9 cellular contexts compared by ENCODE assay signal in the genomic region with DNA sequence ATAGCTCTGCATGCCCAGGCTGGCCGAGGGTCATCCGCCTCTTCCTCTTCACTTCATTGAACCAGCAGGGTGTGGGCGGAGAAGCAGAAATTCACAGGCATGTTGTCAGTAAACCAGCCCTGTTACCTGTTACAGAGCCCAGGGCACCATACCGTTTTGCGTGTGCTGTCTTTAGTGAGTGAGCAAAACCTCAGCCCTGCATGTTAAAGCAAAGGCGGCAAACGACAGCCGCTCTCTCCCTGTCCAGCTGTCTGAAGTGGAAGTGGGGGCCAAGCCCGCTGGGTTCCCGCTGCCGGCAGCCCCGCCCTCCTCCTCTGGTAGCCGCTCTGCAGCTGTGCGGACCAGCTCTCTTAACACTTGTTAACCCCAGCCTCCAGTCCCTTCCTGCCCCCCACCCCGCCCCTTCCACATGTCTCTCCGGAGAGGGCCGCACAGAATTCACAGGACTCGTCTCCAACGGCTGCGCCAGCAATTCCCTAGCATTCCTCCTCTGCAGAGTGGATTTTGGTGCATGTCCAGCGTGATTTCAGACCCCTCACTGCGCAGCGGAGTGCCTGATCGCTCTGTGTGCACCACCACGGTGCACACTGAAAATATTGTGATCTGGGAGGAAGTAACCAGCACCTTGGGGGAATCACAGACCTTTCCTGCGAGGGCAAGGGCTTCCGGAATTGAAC. TPM values are rescaled to one million over a fixed set of nuclear protein-coding genes. Genes with fewer than 3 reads are reported as not detected.
DNase-seq lines count a peak whose midpoint lies in the region; ATAC-seq and TF ChIP-seq lines count a peak whose summit lies in the region.
"Had no signal": no experiment of that assay in that cellular context is flagged by ENCODE, and none has a peak within 500 bp of the region (broad histone marks: within the 10 kb centered on the region; RNA-seq: fewer than 3 reads in every experiment).

No MANE protein-coding gene starts in this region.

- no peak for ATAC-seq in CD8-positive, alpha-beta T cell
- ATAC-seq in RWPE2 (ENCODE audit: low read depth) (peak; percentile 60), HG03045 (IDR thresholded peaks at IDR 0.05; ENCODE audit: unreplicated experiment) (no peak), HG03095 (IDR thresholded peaks at IDR 0.05; ENCODE audit: unreplicated experiment) (no peak)
- ATAC-seq: activated CD8-positive, alpha-beta memory T cell treated with anti-CD3 and anti-CD28 coated beads, Interleukin-2, amount 10 ng/mL, durations not matched to agents 7 days and 5 days had no signal

- H3K36me3 ChIP-seq in CD8-positive, alpha-beta T cell (ENCODE audit: insufficient read depth, low read length) = no peaks in the 10 kb centered on the region
- H3K36me3 ChIP-seq in RWPE2 (ENCODE audit: low read depth) = no peaks in the 10 kb centered on the region
- no peaks in the 10 kb centered on the region for H3K36me3 ChIP-seq in ovary

- CTCF ChIA-PET in CD8-positive, alpha-beta T cell (lab: Charles Lee) = interaction anchor here (1.0 to 1.2 kb wide), 2 partner anchors 27 to 61 kb away, joined by 3 read pairs; no protein-coding TSS in a partner anchor

- 6 to 17% (median 9%) methylated on average over 26 to 27 of the region's 27 CpGs for WGBS in ovary, 3 donors

- H3K27ac ChIP-seq in CD8-positive, alpha-beta T cell (ENCODE audit: low read depth, low read length) = no peak overlapping the region
- H3K27ac ChIP-seq in RWPE2 (ENCODE audit: poor library complexity, severe bottlenecking) (peak overlapping the region; percentile 3), ovary (peak overlapping the region; percentile 18 to 90)

- peaks cover 8% of the 10 kb centered on the region for H3K4me1 ChIP-seq in CD8-positive, alpha-beta T cell (ENCODE audit: insufficient read depth, low read length)
- peaks cover 12% of the 10 kb centered on the region for H3K4me1 ChIP-seq in RWPE2 (ENCODE audit: insufficient read depth, poor library complexity, severe bottlenecking)
- peaks cover 20% of the 10 kb centered on the region for H3K4me1 ChIP-seq in ovary (ENCODE audit: insufficient read depth)

- H3K27ac Mint-ChIP-seq in CD8-positive, alpha-beta T cell = no peak overlapping the region
- H3K27ac Mint-ChIP-seq: activated CD8-positive, alpha-beta memory T cell treated with anti-CD3 and anti-CD28 coated beads, Interleukin-2, amount 10 ng/mL, durations not matched to agents 7 days and 5 days had no signal

- POLR2A ChIA-PET in CD8-positive, alpha-beta T cell (lab: Charles Lee) = no interaction called here

- no peaks in the 10 kb centered on the region for H3K9me3 ChIP-seq in CD8-positive, alpha-beta T cell (ENCODE audit: low read length)
- H3K9me3 ChIP-seq in RWPE2 (ENCODE audit: severe bottlenecking) = no peaks in the 10 kb centered on the region
- no peaks in the 10 kb centered on the region for H3K9me3 ChIP-seq in ovary

- TF ChIP-seq EP300 in ovary (IDR thresholded peaks at IDR 0.05) = no peak

- H3K4me3 ChIP-seq in CD8-positive, alpha-beta T cell (ENCODE audit: low read depth, low read length) = no peak overlapping the region
- H3K4me3 ChIP-seq in RWPE2 (ENCODE audit: severe bottlenecking) = no peak overlapping the region
- peak overlapping the region; percentile 0 for H3K4me3 ChIP-seq in ovary

- no peak for TF ChIP-seq POLR2A in ovary (IDR thresholded peaks at IDR 0.05)

- no peak for DNase-seq in CD8-positive, alpha-beta T cell
- DNase-seq in RWPE2 (ENCODE audit: low spot score) (no peak), glomerular visceral epithelial cell (ENCODE audit: extremely low spot score) (peak; percentile 19), ovary (peak; percentile 65 to 81 (median 74))
- no peak for DNase-seq in activated T-cell treated with anti-CD3 and anti-CD28 coated beads, Interleukin-2, amount 50 U/mL, for 1 hour
- DNase-seq in activated CD4-positive, CD25-positive, alpha-beta regulatory T cell treated with anti-CD3 and anti-CD28 coated beads, Interleukin-2, amount 50 U/mL, for 72 hours = no peak
- DNase-seq: activated CD8-positive, alpha-beta memory T cell treated with anti-CD3 and anti-CD28 coated beads, Interleukin-2, amount 10 ng/mL, durations not matched to agents 7 days and 5 days had no signal

- no peaks in the 10 kb centered on the region for H3K27me3 ChIP-seq in CD8-positive, alpha-beta T cell (ENCODE audit: insufficient read depth, low read length)
- H3K27me3 ChIP-seq in RWPE2 (ENCODE audit: insufficient read depth, poor library complexity, severe bottlenecking) = no peaks in the 10 kb centered on the region
- H3K27me3 ChIP-seq in ovary = no peaks in the 10 kb centered on the region

- no peaks in the 10 kb centered on the region for H3K9me3 Mint-ChIP-seq in CD8-positive, alpha-beta T cell

- H3K36me3 Mint-ChIP-seq in CD8-positive, alpha-beta T cell = peaks cover 18% of the 10 kb centered on the region
- H3K36me3 Mint-ChIP-seq: activated CD8-positive, alpha-beta memory T cell treated with anti-CD3 and anti-CD28 coated beads, Interleukin-2, amount 10 ng/mL, durations not matched to agents 7 days and 5 days had no signal

- no peaks in the 10 kb centered on the region for H3K27me3 Mint-ChIP-seq in CD8-positive, alpha-beta T cell (ENCODE audit: low read depth)
- H3K27me3 Mint-ChIP-seq: activated CD8-positive, alpha-beta memory T cell treated with anti-CD3 and anti-CD28 coated beads, Interleukin-2, amount 10 ng/mL, durations not matched to agents 7 days and 5 days had no signal

- no peak for TF ChIP-seq CTCF in CD8-positive, alpha-beta T cell (IDR thresholded peaks at IDR 0.05)
- no peak for TF ChIP-seq CTCF in RWPE2 (IDR thresholded peaks at IDR 0.05; ENCODE audit: poor library complexity, severe bottlenecking)
- TF ChIP-seq CTCF in ovary (IDR thresholded peaks at IDR 0.05) = no peak

- peak overlapping the region; percentile 22 for H3K4me3 Mint-ChIP-seq in CD8-positive, alpha-beta T cell
- H3K4me3 Mint-ChIP-seq: activated CD8-positive, alpha-beta memory T cell treated with anti-CD3 and anti-CD28 coated beads, Interleukin-2, amount 10 ng/mL, durations not matched to agents 7 days and 5 days had no signal

- H3K4me1 Mint-ChIP-seq in CD8-positive, alpha-beta T cell (ENCODE audit: low read depth) = peaks cover 23% of the 10 kb centered on the region
- H3K4me1 Mint-ChIP-seq: activated CD8-positive, alpha-beta memory T cell treated with anti-CD3 and anti-CD28 coated beads, Interleukin-2, amount 10 ng/mL, durations not matched to agents 7 days and 5 days had no signal

- intact Hi-C loops in CD8-positive, alpha-beta T cell (cut with DNase I, micrococcal nuclease) = no loop called here
- intact Hi-C loops in ovary (cut with DNase I) = no loop called here

RNA-seq across cellular contexts. Expression of gene KLHL26, which starts 12.7 kb away (rescaled TPM):
- total RNA-seq in CD8-positive, alpha-beta T cell = 10 to 100 TPM; 21.4 to 26.4 TPM
- total RNA-seq in ovary = 10 to 100 TPM in 5 of 7 donors, 1 to 10 TPM in 2; 4.6 to 24.0 (median 15.7) TPM
- 1 to 10 TPM; 1.6 to 5.7 TPM for polyA plus RNA-seq in ovary

RNA-seq across cellular contexts. Expression of gene CRTC1, which starts 34.0 kb away (rescaled TPM):
- 1 to 10 TPM; 7.1 to 7.5 TPM for total RNA-seq in CD8-positive, alpha-beta T cell
- total RNA-seq in ovary = 10 to 100 TPM in 5 of 7 donors, 1 to 10 TPM in 2; 2.4 to 19.5 (median 14.6) TPM
- 1 to 10 TPM; 2.3 to 8.4 TPM for polyA plus RNA-seq in ovary

RNA-seq across cellular contexts. Expression of gene TMEM59L, which starts 36.8 kb away (rescaled TPM):
- not detected for total RNA-seq in CD8-positive, alpha-beta T cell
- total RNA-seq in ovary = under 1 TPM in 4 of 7 donors, not detected in 3; 0.20 to 0.53 (median 0.52) TPM
- polyA plus RNA-seq in ovary = under 1 TPM in 1 of 2 donors, not detected in 1; 0.38 TPM
- total RNA-seq: activated CD8-positive, alpha-beta memory T cell treated with anti-CD3 and anti-CD28 coated beads, Interleukin-2, amount 10 ng/mL, durations not matched to agents 7 days and 5 days had no signal

RNA-seq across cellular contexts. Expression of gene CRLF1, which starts 42.9 kb away (rescaled TPM):
- not detected for total RNA-seq in CD8-positive, alpha-beta T cell
- total RNA-seq in ovary = 1 to 10 TPM in 2 of 7 donors, under 1 TPM in 2, not detected in 3; 0.51 to 1.1 (median 1.0) TPM
- 1 to 10 TPM in 1 of 2 donors, under 1 TPM in 1; 0.83 to 1.2 TPM for polyA plus RNA-seq in ovary
- total RNA-seq: activated CD8-positive, alpha-beta memory T cell treated with anti-CD3 and anti-CD28 coated beads, Interleukin-2, amount 10 ng/mL, durations not matched to agents 7 days and 5 days had no signal

Comparison
In these comparisons a context has a peak if more than half of its experiments do, and no peak if none do; other contexts are left out.
1. DNase-seq: peak in glomerular visceral epithelial cell (single experiment) and ovary (5 of 5); none in CD8-positive, alpha-beta T cell (0 of 7), RWPE2 (single experiment), activated T-cell treated with anti-CD3 and anti-CD28 coated beads, Interleukin-2, amount 50 U/mL, for 1 hour (single experiment) and activated CD4-positive, CD25-positive, alpha-beta regulatory T cell treated with anti-CD3 and anti-CD28 coated beads, Interleukin-2, amount 50 U/mL, for 72 hours (single experiment).